Comparison of ENCODE assay signal across 9 cellular contexts in the genomic region with DNA sequence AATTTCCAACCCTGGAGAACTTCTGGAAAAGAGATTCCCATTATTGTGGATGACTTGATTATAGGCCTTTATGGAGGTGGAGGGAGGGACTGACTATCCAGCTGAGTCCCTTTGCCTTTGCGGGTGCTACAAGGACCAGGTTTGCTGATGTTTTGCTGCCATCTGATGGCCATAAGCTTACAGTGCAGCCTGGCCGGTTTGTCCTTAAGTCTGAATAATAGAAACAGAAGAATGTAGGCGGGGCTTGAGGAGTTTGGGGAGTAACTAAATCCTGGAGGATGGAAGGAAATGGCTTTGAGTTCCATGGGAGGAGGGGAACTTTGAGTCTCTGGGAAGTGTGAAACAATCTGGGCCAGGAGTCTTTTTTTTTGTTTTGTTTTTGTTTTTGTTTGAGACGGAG. TPM values are rescaled to one million over a fixed set of nuclear protein-coding genes. Genes with fewer than 3 reads are reported as not detected.
A peak's percentile ranks its signal among the peaks of the same experiment; 100 is the strongest.
DNase-seq lines count a peak whose midpoint lies in the region; ATAC-seq and TF ChIP-seq lines count a peak whose summit lies in the region.
"Had no signal": no experiment of that assay in that cellular context is flagged by ENCODE, and none has a peak within 500 bp of the region (broad histone marks: within the 10 kb centered on the region; RNA-seq: fewer than 3 reads in every experiment).

No MANE protein-coding gene starts in this region.

- no peaks in the 10 kb centered on the region for H3K27me3 ChIP-seq in mammary epithelial cell (ENCODE audit: insufficient read depth, low read length)
- H3K27me3 ChIP-seq: BLaER1 treated with 17β-estradiol and CSF1 and Interleukin-3, amounts not matched to agents 10 nM and 100 nM had no signal

- 6% methylated on average over 3 of the region's 4 CpGs for WGBS in mammary epithelial cell (ENCODE audit: low coverage, missing lambda C conversion rate)

- no peaks in the 10 kb centered on the region for H4K20me1 ChIP-seq in mammary epithelial cell (ENCODE audit: insufficient read depth, low read length)
- H4K20me1 ChIP-seq: BLaER1 treated with 17β-estradiol and CSF1 and Interleukin-3, amounts not matched to agents 10 nM and 100 nM had no signal

- intact Hi-C loops in mammary epithelial cell (cut with micrococcal nuclease): loop anchor here (1.0 to 10.0 kb wide), 11 partner anchors 30 to 960 kb away; a partner anchor contains a TSS

- DNase-seq in activated gamma-delta T cell treated with Interleukin-2 at 50 U/mL for 16 hours (peak; percentile 61), activated gamma-delta T cell (lab: John Stamatoyannopoulos, UW) (no peak), NCI-H2227 (lab: John Stamatoyannopoulos, UW; ENCODE audit: unreplicated experiment) (peak; percentile 95), mammary epithelial cell (peak; percentile 89), islet precursor cell (peak; percentile 93)
- DNase-seq in stimulated activated CD4-positive, alpha-beta T cell treated with anti-CD3 and anti-CD28 coated beads, Interleukin-2, amount 100 ng/mL, for 24 hours: peak; percentile 68 to 73

- TF ChIP-seq CTCF in WI38 (IDR thresholded peaks at IDR 0.05; ENCODE audit: low read depth, low read length): peak; percentile 85
- TF ChIP-seq CTCF in mammary epithelial cell (conservative IDR thresholded peaks at IDR 0.05 in 1 of 2, IDR thresholded peaks at IDR 0.05 in 1 of 2; ENCODE audit: extremely low read depth in 1 of 2, insufficient read depth in 1 of 2, low read depth in 1 of 2, low read length in 2 of 2): peak; percentile 92 to 98

- ATAC-seq in HG03064 (IDR thresholded peaks at IDR 0.05; ENCODE audit: low read depth, unreplicated experiment): peak; percentile 79

- no peak overlapping the region for H3K4me2 ChIP-seq in mammary epithelial cell (ENCODE audit: insufficient read depth, low read depth, low read length)
- H3K4me2 ChIP-seq: BLaER1 treated with 17β-estradiol and CSF1 and Interleukin-3, amounts not matched to agents 10 nM and 100 nM had no signal

- H2AFZ ChIP-seq in mammary epithelial cell (ENCODE audit: low read depth, low read length): no peak overlapping the region

- no peak overlapping the region for H3K9ac ChIP-seq in mammary epithelial cell (ENCODE audit: insufficient read depth, low read length)
- H3K9ac ChIP-seq: BLaER1 treated with 17β-estradiol and CSF1 and Interleukin-3, amounts not matched to agents 10 nM and 100 nM had no signal

- H3K36me3 ChIP-seq in mammary epithelial cell (ENCODE audit: insufficient read depth, low read length): no peaks in the 10 kb centered on the region
- H3K36me3 ChIP-seq: BLaER1 treated with 17β-estradiol and CSF1 and Interleukin-3, amounts not matched to agents 10 nM and 100 nM had no signal

- no peak overlapping the region for H3K27ac ChIP-seq in mammary epithelial cell (ENCODE audit: insufficient read depth, low read depth, low read length)
- H3K27ac ChIP-seq: BLaER1 treated with 17β-estradiol and CSF1 and Interleukin-3, amounts not matched to agents 10 nM and 100 nM had no signal

- dilution Hi-C loops in mammary epithelial cell (cut with HindIII; ENCODE audit: low sequenced_read_pairs): loop anchor here (5.0 kb wide), 1 partner anchor 158 kb away; no protein-coding TSS in a partner anchor

- no peaks in the 10 kb centered on the region for H3K79me2 ChIP-seq in mammary epithelial cell (ENCODE audit: insufficient read depth, low read length)

- BruUV-seq in mammary epithelial cell (replicated peaks; lab: Mats Ljungman, UMichigan): no TSS peak

- CTCF ChIA-PET in mammary epithelial cell (lab: Charles Lee; ENCODE audit: low non-redundant PET): interaction anchor here (0.5 to 0.9 kb wide), 10 partner anchors 21 to 254 kb away, joined by 3 to 6 read pairs (median 4); no protein-coding TSS in a partner anchor

- H3K9me3 ChIP-seq in mammary epithelial cell (replicated peaks; ENCODE audit: insufficient read depth, low read length): no peaks in the 10 kb centered on the region
- H3K9me3 ChIP-seq: BLaER1 treated with 17β-estradiol and CSF1 and Interleukin-3, amounts not matched to agents 10 nM and 100 nM had no signal

- H3K4me3 ChIP-seq in WI38 (ENCODE audit: low read depth, low read length) (no peak overlapping the region), mammary epithelial cell (replicated peaks in 1 of 3; ENCODE audit: insufficient read depth in 1 of 3, low read depth in 2 of 3, low read length in 3 of 3) (no peak overlapping the region)
- H3K4me3 ChIP-seq: BLaER1 treated with 17β-estradiol and CSF1 and Interleukin-3, amounts not matched to agents 10 nM and 100 nM had no signal

- peaks cover 18% of the 10 kb centered on the region for H3K4me1 ChIP-seq in mammary epithelial cell (ENCODE audit: insufficient read depth, low read length)

- in situ Hi-C loops in mammary epithelial cell (cut with MboI; ENCODE audit: low sequenced_read_pairs in 2 of 2): loop anchor here (5.0 to 10.0 kb wide), 3 partner anchors 158 to 250 kb away; no protein-coding TSS in a partner anchor

RNA-seq across cellular contexts. Expression of a gene that starts 55.7 kb away (rescaled TPM):
- 1 to 10 TPM; 1.3 to 3.7 TPM for total RNA-seq in mammary epithelial cell
- polyA plus RNA-seq in mammary epithelial cell: 3.7 TPM
- polyA minus RNA-seq in mammary epithelial cell: 1.6 TPM
